Comparison of ENCODE assay signal across 1 cellular context in genomic region chr18:10015288-10015701, GRCh38.
TF ChIP-seq lines count a peak whose summit lies in the region.

No MANE protein-coding gene starts in this region.

TF ChIP-seq in endothelial cell of umbilical vein, 7 proteins besides CTCF, POLR2A, EP300 and RAD21:
- no peak for TF ChIP-seq JUN (IDR thresholded peaks at IDR 0.05; ENCODE audit: borderline replicate concordance, insufficient read depth, insufficient read length, low read depth)
- TF ChIP-seq FOS (IDR thresholded peaks at IDR 0.05; ENCODE audit: borderline replicate concordance, insufficient read depth, low read length), result no peak
- no peak for TF ChIP-seq MYC (IDR thresholded peaks at IDR 0.05; ENCODE audit: low read depth, low read length)
- no peak for TF ChIP-seq MAX (IDR thresholded peaks at IDR 0.05; ENCODE audit: insufficient read depth, insufficient read length)
- TF ChIP-seq GATA2 (IDR thresholded peaks at IDR 0.05; ENCODE audit: insufficient read depth, insufficient read length, low read depth, low read length), result no peak
- no peak for TF ChIP-seq POLR2AphosphoS5 (IDR thresholded peaks at IDR 0.05; ENCODE audit: insufficient read depth, low read depth, low read length)
- TF ChIP-seq EZH2 (IDR thresholded peaks at IDR 0.05; ENCODE audit: borderline replicate concordance, low read depth, low read length, severe bottlenecking), result no peak
